ENCODE assay signal across 33 cellular contexts in genomic region chr9:27676827-27677226, GRCh38.
"Had no signal": no experiment of that assay in that cellular context is flagged by ENCODE, and none has a peak within 500 bp of the region (broad histone marks: within the 10 kb centered on the region; RNA-seq: fewer than 3 reads in every experiment).

No MANE protein-coding gene starts in this region.

- H3K27me3 ChIP-seq: MG63 had no signal

- H3K9me3 ChIP-seq: MG63 had no signal

- H3K4me3 ChIP-seq: MG63 had no signal

- DNase-seq: Karpas-422, Kasumi-1, MG63, MM.1S, NCI-H1048, NCI-H1092, NCI-H1092 treated with DMSO at 0.1 percent for 48 hours, NCI-H1105, NCI-H1105 treated with DMSO at 0.1 percent for 48 hours, NCI-H1417, NCI-H1417 treated with DMSO at 0.1 percent for 48 hours, NCI-H1436, NCI-H1436 treated with DMSO at 0.1 percent for 48 hours, NCI-H146, NCI-H1694, NCI-H1694 treated with DMSO at 0.1 percent for 48 hours, NCI-H187, NCI-H187 treated with DMSO at 0.1 percent for 48 hours, NCI-H1930, NCI-H2029, NCI-H2029 treated with DMSO at 0.1 percent for 48 hours, NCI-H2081, NCI-H2081 treated with DMSO at 0.1 percent for 48 hours, NCI-H2107, NCI-H2171, NCI-H2171 treated with DMSO at 0.1 percent for 48 hours, NCI-H2227 treated with DMSO at 0.1 percent for 48 hours, NCI-H226, NCI-H345, NCI-H446, NCI-H446 treated with DMSO at 0.1 percent for 48 hours, NCI-H510A, NCI-H510A treated with DMSO at 0.1 percent for 48 hours had no signal

- H3K36me3 ChIP-seq: MG63 had no signal
